Comparison of ENCODE assay signal across 1 cellular context in genomic region chr2:12325806-12326205, GRCh38.
TF ChIP-seq lines count a peak whose summit lies in the region.

No MANE protein-coding gene starts in this region.

TF ChIP-seq in SK-N-SH, 30 proteins besides CTCF, POLR2A, EP300 and RAD21 (continued from another document):
- TF ChIP-seq, protein P1, sequence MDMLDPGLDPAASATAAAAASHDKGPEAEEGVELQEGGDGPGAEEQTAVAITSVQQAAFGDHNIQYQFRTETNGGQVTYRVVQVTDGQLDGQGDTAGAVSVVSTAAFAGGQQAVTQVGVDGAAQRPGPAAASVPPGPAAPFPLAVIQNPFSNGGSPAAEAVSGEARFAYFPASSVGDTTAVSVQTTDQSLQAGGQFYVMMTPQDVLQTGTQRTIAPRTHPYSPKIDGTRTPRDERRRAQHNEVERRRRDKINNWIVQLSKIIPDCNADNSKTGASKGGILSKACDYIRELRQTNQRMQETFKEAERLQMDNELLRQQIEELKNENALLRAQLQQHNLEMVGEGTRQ (IDR thresholded peaks at IDR 0.05; ENCODE audit: borderline replicate concordance, low read depth, low read length), result no peak
- peak; percentile 70; the same call in 1 of the 2 replicates for TF ChIP-seq RXRA (IDR thresholded peaks at IDR 0.05; ENCODE audit: borderline replicate concordance, low read depth)
- TF ChIP-seq NFIC (IDR thresholded peaks at IDR 0.05; ENCODE audit: borderline replicate concordance), result peak; percentile 12; the same call in 1 of the 2 replicates
- TF ChIP-seq TEAD4 (IDR thresholded peaks at IDR 0.05; ENCODE audit: borderline replicate concordance, insufficient read depth), result 0 out of 2 replicates have a peak, but pooled peaks have one; percentile 55
- TF ChIP-seq PBX3 (IDR thresholded peaks at IDR 0.05), result peak; percentile 66
- peak; percentile 46; the same call in 1 of the 2 replicates for TF ChIP-seq POLR2AphosphoS5 (IDR thresholded peaks at IDR 0.05; ENCODE audit: low read depth, low read length)
- no peak for TF ChIP-seq EZH2phosphoT487 (IDR thresholded peaks at IDR 0.05; ENCODE audit: borderline replicate concordance, low read depth)
- 0 out of 2 replicates have a peak, but pooled peaks have one; percentile 21 for TF ChIP-seq FOXM1 (IDR thresholded peaks at IDR 0.05; ENCODE audit: low read depth)
- TF ChIP-seq FOSL2 (IDR thresholded peaks at IDR 0.05; ENCODE audit: borderline replicate concordance, low read depth), result peak; percentile 97
- peak; percentile 91 for TF ChIP-seq TCF12 (IDR thresholded peaks at IDR 0.05)
